15 cellular contexts compared by ENCODE assay signal in genomic region chr1:203360772-203361171, GRCh38.
"Had no signal": no experiment of that assay in that cellular context is flagged by ENCODE, and none has a peak within 500 bp of the region (broad histone marks: within the 10 kb centered on the region; RNA-seq: fewer than 3 reads in every experiment).

No MANE protein-coding gene starts in this region.

- H3K9me3 Mint-ChIP-seq: activated T-cell treated with anti-CD3 and anti-CD28 coated beads, Interleukin-2, amount 50 U/mL, for 24 hours had no signal

- H3K36me3 Mint-ChIP-seq: activated naive CD4-positive, alpha-beta T cell treated with anti-CD3 and anti-CD28 coated beads, Interleukin-2, amount 50 U/mL, for 72 hours had no signal

- H3K79me2 ChIP-seq: parathyroid adenoma had no signal

- H3K36me3 ChIP-seq: esophagus squamous epithelium, left ventricle myocardium inferior, tibial nerve had no signal

- H3K27ac ChIP-seq: esophagus squamous epithelium, left ventricle myocardium inferior, parathyroid adenoma, tibial nerve had no signal

- H3K9ac ChIP-seq: parathyroid adenoma had no signal

- H3K27ac Mint-ChIP-seq: activated CD8-positive, alpha-beta memory T cell treated with anti-CD3 and anti-CD28 coated beads, Interleukin-2, amount 10 ng/mL, durations not matched to agents 7 days and 5 days; activated T-cell treated with anti-CD3 and anti-CD28 coated beads, Interleukin-2, amount 50 U/mL, for 24 hours had no signal

- H3K4me3 ChIP-seq: esophagus squamous epithelium, left ventricle myocardium inferior, tibial nerve had no signal

- H3K4me3 Mint-ChIP-seq: activated CD8-positive, alpha-beta memory T cell treated with anti-CD3 and anti-CD28 coated beads, Interleukin-2, amount 10 ng/mL, durations not matched to agents 7 days and 5 days; activated T-cell treated with anti-CD3 and anti-CD28 coated beads, Interleukin-2, amount 50 U/mL, for 24 hours had no signal

- H2AFZ ChIP-seq: parathyroid adenoma had no signal

- ATAC-seq: activated CD8-positive, alpha-beta memory T cell treated with anti-CD3 and anti-CD28 coated beads, Interleukin-2, amount 10 ng/mL, durations not matched to agents 7 days and 5 days; activated naive CD4-positive, alpha-beta T cell treated with anti-CD3 and anti-CD28 coated beads, Interleukin-2, amount 50 U/mL, for 72 hours had no signal

- H3K27me3 ChIP-seq: tibial nerve had no signal

- DNase-seq: activated CD4-positive, alpha-beta T cell treated with anti-CD3 and anti-CD28 coated beads, Interleukin-2, amount 50 U/mL, for 4 hours; activated CD4-positive, CD25-positive, alpha-beta regulatory T cell treated with anti-CD3 and anti-CD28 coated beads, Interleukin-2, amount 50 U/mL, for 72 hours; activated CD8-positive, alpha-beta memory T cell treated with anti-CD3 and anti-CD28 coated beads, Interleukin-2, amount 10 ng/mL, durations not matched to agents 7 days and 5 days; activated effector memory CD4-positive, alpha-beta T cell treated with Interleukin-2 at 50 U/mL for 16 hours; activated T-cell treated with anti-CD3 and anti-CD28 coated beads, Interleukin-2, amount 50 U/mL, for 24 hours; esophagus squamous epithelium; foreskin fibroblast; head of caudate nucleus; islet precursor cell; left ventricle myocardium inferior; stimulated activated CD4-positive, alpha-beta T cell treated with anti-CD3 and anti-CD28 coated beads, Interleukin-4, amount 100 ng/mL, for 24 hours; T-helper 2 cell had no signal

- H3K4me1 Mint-ChIP-seq: activated CD8-positive, alpha-beta memory T cell treated with anti-CD3 and anti-CD28 coated beads, Interleukin-2, amount 10 ng/mL, durations not matched to agents 7 days and 5 days had no signal

- H3K9me3 ChIP-seq: esophagus squamous epithelium, left ventricle myocardium inferior, tibial nerve had no signal

- H3K4me1 ChIP-seq: parathyroid adenoma had no signal
